In the genomic region with DNA sequence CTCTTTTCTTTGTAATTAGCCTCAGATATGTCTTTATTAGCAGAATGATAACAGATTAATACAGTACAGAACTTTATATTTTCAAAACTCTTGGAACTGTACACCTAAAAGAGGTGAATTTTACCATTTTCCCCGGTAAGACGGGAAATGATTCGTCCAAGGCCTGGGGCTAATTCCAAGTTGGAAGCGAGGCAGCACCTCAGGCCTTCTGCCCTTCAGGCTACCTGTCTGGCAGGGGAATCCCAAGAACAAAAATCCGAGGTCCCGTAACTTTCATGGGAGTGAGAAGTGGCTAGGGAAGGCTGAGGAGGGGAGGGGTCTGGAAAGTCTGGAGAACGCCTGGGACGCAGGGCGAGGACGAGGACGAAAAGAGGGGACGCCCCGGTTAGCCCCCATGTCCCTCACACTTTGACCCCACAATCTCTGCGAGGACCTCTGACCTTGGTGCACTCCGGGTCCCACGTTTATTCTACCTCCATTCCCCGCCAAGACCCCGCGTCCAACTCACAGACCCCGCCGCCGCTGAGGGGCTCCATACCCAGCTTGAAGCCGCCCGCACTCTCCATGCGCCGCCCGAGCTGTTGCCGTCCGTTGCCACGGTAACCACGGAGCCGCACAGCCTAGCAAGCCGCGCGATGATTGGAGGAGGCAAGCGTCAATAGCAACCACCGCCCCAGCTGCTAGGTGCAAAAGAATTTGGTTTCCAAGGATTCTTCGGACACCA, we compare ENCODE assay signal across 11 cellular contexts. TPM values are rescaled to one million over a fixed set of nuclear protein-coding genes. Genes with fewer than 3 reads are reported as not detected.
A peak's percentile ranks its signal among the peaks of the same experiment; 100 is the strongest.
DNase-seq lines count a peak whose midpoint lies in the region; ATAC-seq and TF ChIP-seq lines count a peak whose summit lies in the region.
"Had no signal": no experiment of that assay in that cellular context is flagged by ENCODE, and none has a peak within 500 bp of the region (broad histone marks: within the 10 kb centered on the region; RNA-seq: fewer than 3 reads in every experiment).

A gene (minus strand): TSS at position 601 of the 724 bp plus-strand sequence. CDS start 43,827 bp downstream, outside the sequence.

- no peak for TF ChIP-seq CTCF in lower lobe of right lung (IDR thresholded peaks at IDR 0.05)

- intact Hi-C loops in lower lobe of right lung (cut with DNase I): no loop called here

- no peaks in the 10 kb centered on the region for H3K36me3 ChIP-seq in lower lobe of right lung
- H3K36me3 ChIP-seq: SJCRH30 had no signal

- no peak within 1 kb of the TSS for H3K4me3 ChIP-seq in lower lobe of right lung
- H3K4me3 ChIP-seq: SJCRH30 had no signal

- DNase-seq in DMS153 (lab: John Stamatoyannopoulos, UW) (peak; percentile 45), DMS153 treated with DMSO at 0.1 percent for 48 hours (lab: John Stamatoyannopoulos, UW; ENCODE audit: unreplicated experiment) (no peak), NCI-H226 (peak; percentile 11), cerebellar cortex (ENCODE audit: low spot score) (peak; percentile 3), lower lobe of right lung (peak; percentile 75), SW480 (ENCODE audit: low spot score) (no peak)

- H3K9me3 ChIP-seq in lower lobe of right lung: peaks cover 22% of the 10 kb centered on the region
- H3K9me3 ChIP-seq: SJCRH30 had no signal

- H3K27me3 ChIP-seq in lower lobe of right lung (ENCODE audit: low read depth): peaks cover 16% of the 10 kb centered on the region
- H3K27me3 ChIP-seq: SJCRH30 had no signal

- peak; percentile 53 to 77 for ATAC-seq in lower lobe of right lung
- ATAC-seq in GM19351 (IDR thresholded peaks at IDR 0.05; ENCODE audit: unreplicated experiment): no peak
- ATAC-seq in HG02885 (IDR thresholded peaks at IDR 0.05; ENCODE audit: poor library complexity, unreplicated experiment): no peak

- H3K27ac ChIP-seq in lower lobe of right lung: no peak within 1 kb of the TSS
- H3K27ac ChIP-seq: 22Rv1, SJCRH30, skin epidermis had no signal

- H3K4me1 ChIP-seq in lower lobe of right lung: no peaks in the 10 kb centered on the region
- H3K4me1 ChIP-seq: SJCRH30 had no signal

RNA-seq across cellular contexts. Expression of the gene that starts here (rescaled TPM):
- 19.5 TPM for total RNA-seq in lower lobe of right lung

Comparison
In these comparisons a context has a peak if more than half of its experiments do, and no peak if none do; other contexts are left out.
1. DNase-seq: peak in DMS153 (single experiment), NCI-H226 (single experiment), cerebellar cortex (single experiment) and lower lobe of right lung (single experiment); none in DMS153 treated with DMSO at 0.1 percent for 48 hours (single experiment) and SW480 (single experiment).
2. ATAC-seq: peak in lower lobe of right lung (2 of 2); none in GM19351 (single experiment) and HG02885 (single experiment).